In the genomic region with DNA sequence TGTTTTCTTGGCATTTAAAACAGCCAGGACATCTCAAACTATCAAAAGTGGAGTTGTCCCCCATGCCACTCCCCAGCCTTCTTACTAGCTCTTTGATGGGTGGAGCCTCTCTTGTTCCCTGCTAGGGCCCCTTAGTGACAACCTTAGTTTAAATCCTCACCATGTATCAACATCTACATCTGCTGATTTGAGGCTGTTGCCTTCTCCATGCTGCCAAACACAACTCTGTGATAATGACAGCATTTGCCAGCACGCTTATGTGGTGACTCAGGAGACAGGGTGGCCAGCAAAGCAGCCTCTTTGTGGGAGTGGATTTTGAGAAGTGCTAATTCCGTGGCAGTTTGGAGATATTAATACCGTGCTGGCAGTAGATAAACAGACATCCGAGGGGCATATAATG, we compare ENCODE assay signal across 9 cellular contexts.
DNase-seq lines count a peak whose midpoint lies in the region; ATAC-seq, FAIRE-seq and TF ChIP-seq lines count a peak whose summit lies in the region.
"Had no signal": no experiment of that assay in that cellular context is flagged by ENCODE, and none has a peak within 500 bp of the region (broad histone marks: within the 10 kb centered on the region; RNA-seq: fewer than 3 reads in every experiment).

No MANE protein-coding gene starts in this region.

- no peak for TF ChIP-seq POLR2A in GM12892 (IDR thresholded peaks at IDR 0.05; ENCODE audit: low read depth, low read length)

- DNase-seq in SIG-M5 treated with dmso at 0.1 percent for 504 hours (lab: John Stamatoyannopoulos, UW; ENCODE audit: unreplicated experiment) = peak; percentile 22
- no peak for DNase-seq in SIG-M5 (lab: John Stamatoyannopoulos, UW)
- DNase-seq in astrocyte of the spinal cord (ENCODE audit: low read depth, low spot score) = peak; percentile 66
- peak; percentile 77 for DNase-seq in iris pigment epithelial cell (ENCODE audit: low read depth)
- DNase-seq in upper lobe of right lung = no peak
- no peak for DNase-seq in GF-D8 (lab: John Stamatoyannopoulos, UW)
- DNase-seq in GM12892 (ENCODE audit: insufficient read length) = no peak
- DNase-seq: NCI-H1436 treated with DMSO at 0.1 percent for 48 hours had no signal

- no peaks in the 10 kb centered on the region for H3K27me3 ChIP-seq in upper lobe of right lung

- in situ Hi-C loops in astrocyte of the spinal cord (cut with HindIII; ENCODE audit: low sequenced_read_pairs) = no loop called here

- H3K4me3 ChIP-seq in astrocyte of the spinal cord (ENCODE audit: low read depth, low read length) (no peak overlapping the region), upper lobe of right lung (no peak overlapping the region)

- ATAC-seq in upper lobe of right lung = peak; percentile 25
- ATAC-seq in HG03432 (IDR thresholded peaks at IDR 0.05; ENCODE audit: unreplicated experiment) = no peak

- no peak overlapping the region for H3K27ac ChIP-seq in upper lobe of right lung

- no peaks in the 10 kb centered on the region for H3K9me3 ChIP-seq in upper lobe of right lung

- intact Hi-C loops in upper lobe of right lung (cut with DNase I) = no loop called here

- peaks cover 16% of the 10 kb centered on the region for H3K36me3 ChIP-seq in upper lobe of right lung

- FAIRE-seq in GM12892 (lab: Jason Lieb, UNC) = no peak

- TF ChIP-seq CTCF in astrocyte of the spinal cord (IDR thresholded peaks at IDR 0.05; ENCODE audit: low read depth, low read length) = no peak
- no peak for TF ChIP-seq CTCF in upper lobe of right lung (IDR thresholded peaks at IDR 0.05)

- peaks cover 11% of the 10 kb centered on the region for H3K4me1 ChIP-seq in upper lobe of right lung

Comparison
In these comparisons a context has a peak if more than half of its experiments do, and no peak if none do; other contexts are left out.
1. DNase-seq: peak in SIG-M5 treated with dmso at 0.1 percent for 504 hours (single experiment), astrocyte of the spinal cord (single experiment) and iris pigment epithelial cell (single experiment); none in SIG-M5 (single experiment), upper lobe of right lung (single experiment), GF-D8 (single experiment) and GM12892 (single experiment).